In genomic region chr5:37272564-37272963, GRCh38 we compare ENCODE assay signal across 14 cellular contexts. TPM values are rescaled to one million over a fixed set of nuclear protein-coding genes. Genes with fewer than 3 reads are reported as not detected.
DNase-seq lines count a peak whose midpoint lies in the region; ATAC-seq and TF ChIP-seq lines count a peak whose summit lies in the region.
"Had no signal": no experiment of that assay in that cellular context is flagged by ENCODE, and none has a peak within 500 bp of the region (broad histone marks: within the 10 kb centered on the region; RNA-seq: fewer than 3 reads in every experiment).

No MANE protein-coding gene starts in this region.

- TF ChIP-seq EP300 in sigmoid colon (IDR thresholded peaks at IDR 0.05) = no peak

- TF ChIP-seq CTCF in epithelial cell of esophagus (IDR thresholded peaks at IDR 0.05; ENCODE audit: insufficient read depth, low read depth, low read length, missing control alignments) (no peak), sigmoid colon (IDR thresholded peaks at IDR 0.05) (no peak), esophagus squamous epithelium (IDR thresholded peaks at IDR 0.05) (no peak)

- no peaks in the 10 kb centered on the region for H3K27me3 ChIP-seq in sigmoid colon
- no peaks in the 10 kb centered on the region for H3K27me3 ChIP-seq in esophagus squamous epithelium

- intact Hi-C loops in sigmoid colon (cut with DNase I) = no loop called here
- intact Hi-C loops in esophagus squamous epithelium (cut with DNase I) = no loop called here

- no peaks in the 10 kb centered on the region for H3K36me3 ChIP-seq in sigmoid colon
- no peaks in the 10 kb centered on the region for H3K36me3 ChIP-seq in esophagus squamous epithelium

- H3K4me3 ChIP-seq in epithelial cell of esophagus (ENCODE audit: low read length) (no peak overlapping the region), sigmoid colon (no peak overlapping the region), esophagus squamous epithelium (no peak overlapping the region)

- H3K4me1 ChIP-seq in sigmoid colon (no peaks in the 10 kb centered on the region), esophagus squamous epithelium (no peaks in the 10 kb centered on the region)

- H3K27ac ChIP-seq in sigmoid colon (no peak overlapping the region), esophagus squamous epithelium (no peak overlapping the region)

- ATAC-seq in HG02852 (IDR thresholded peaks at IDR 0.05; ENCODE audit: unreplicated experiment) = no peak

- DNase-seq in Daoy (ENCODE audit: low read depth) (peak; percentile 24), LoVo (ENCODE audit: low spot score) (peak; percentile 96), epithelial cell of esophagus (ENCODE audit: low read depth) (peak; percentile 77), myocyte (ENCODE audit: low read depth) (peak; percentile 88), sigmoid colon (no peak), esophagus squamous epithelium (lab: John Stamatoyannopoulos, UW) (no peak), NCI-H526 (lab: John Stamatoyannopoulos, UW) (no peak)
- DNase-seq: activated B cell treated with CpG ODN at 0.5 μM for 24 hours; activated effector memory CD4-positive, alpha-beta T cell treated with Interleukin-2 at 50 U/mL for 16 hours; effector CD8-positive, alpha-beta T cell; immature natural killer cell; NCI-H1417 treated with DMSO at 0.1 percent for 48 hours; posterior cingulate gyrus had no signal

- H3K9me3 ChIP-seq in sigmoid colon = peaks cover 0 to 3% (median 0%) of the 10 kb centered on the region in 4 donors
- H3K9me3 ChIP-seq in esophagus squamous epithelium = peaks cover 0 to 5% (median 0%) of the 10 kb centered on the region in 3 donors

- WGBS in sigmoid colon, 2 donors = 52 to 78% methylated on average over 1 of the region's 1 CpG
- WGBS in esophagus squamous epithelium, 2 donors = 39 to 50% methylated on average over 1 of the region's 1 CpG

- TF ChIP-seq POLR2A in sigmoid colon (IDR thresholded peaks at IDR 0.05) (no peak), esophagus squamous epithelium (IDR thresholded peaks at IDR 0.05) (no peak)

RNA-seq across cellular contexts. Expression of gene CPLANE1, which starts 23.4 kb away (rescaled TPM):
- 3.7 and 5.1 TPM in 2 replicates for total RNA-seq in Daoy (2014; rRNA removed; shearing (Covaris generic))
- 21.6 and 31.2 TPM in 2 replicates for total RNA-seq in myocyte
- polyA plus RNA-seq in myocyte (2012) = 8.6 TPM
- total RNA-seq in sigmoid colon = 10 to 100 TPM; 21.8 to 51.0 (median 32.4) TPM
- 1 to 10 TPM in 2 of 3 donors, under 1 TPM in 1; 0.23 to 2.7 (median 2.4) TPM for polyA plus RNA-seq in sigmoid colon
- total RNA-seq in esophagus squamous epithelium = 10 to 100 TPM in 2 of 4 donors, 1 to 10 TPM in 2; 8.0 to 17.5 (median 11.5) TPM

Comparison
In these comparisons a context has a peak if more than half of its experiments do, and no peak if none do; other contexts are left out.
1. DNase-seq: peak in Daoy (single experiment), LoVo (single experiment), epithelial cell of esophagus (single experiment) and myocyte (single experiment); none in sigmoid colon (single experiment), esophagus squamous epithelium (single experiment) and NCI-H526 (0 of 2).